In the genomic region with DNA sequence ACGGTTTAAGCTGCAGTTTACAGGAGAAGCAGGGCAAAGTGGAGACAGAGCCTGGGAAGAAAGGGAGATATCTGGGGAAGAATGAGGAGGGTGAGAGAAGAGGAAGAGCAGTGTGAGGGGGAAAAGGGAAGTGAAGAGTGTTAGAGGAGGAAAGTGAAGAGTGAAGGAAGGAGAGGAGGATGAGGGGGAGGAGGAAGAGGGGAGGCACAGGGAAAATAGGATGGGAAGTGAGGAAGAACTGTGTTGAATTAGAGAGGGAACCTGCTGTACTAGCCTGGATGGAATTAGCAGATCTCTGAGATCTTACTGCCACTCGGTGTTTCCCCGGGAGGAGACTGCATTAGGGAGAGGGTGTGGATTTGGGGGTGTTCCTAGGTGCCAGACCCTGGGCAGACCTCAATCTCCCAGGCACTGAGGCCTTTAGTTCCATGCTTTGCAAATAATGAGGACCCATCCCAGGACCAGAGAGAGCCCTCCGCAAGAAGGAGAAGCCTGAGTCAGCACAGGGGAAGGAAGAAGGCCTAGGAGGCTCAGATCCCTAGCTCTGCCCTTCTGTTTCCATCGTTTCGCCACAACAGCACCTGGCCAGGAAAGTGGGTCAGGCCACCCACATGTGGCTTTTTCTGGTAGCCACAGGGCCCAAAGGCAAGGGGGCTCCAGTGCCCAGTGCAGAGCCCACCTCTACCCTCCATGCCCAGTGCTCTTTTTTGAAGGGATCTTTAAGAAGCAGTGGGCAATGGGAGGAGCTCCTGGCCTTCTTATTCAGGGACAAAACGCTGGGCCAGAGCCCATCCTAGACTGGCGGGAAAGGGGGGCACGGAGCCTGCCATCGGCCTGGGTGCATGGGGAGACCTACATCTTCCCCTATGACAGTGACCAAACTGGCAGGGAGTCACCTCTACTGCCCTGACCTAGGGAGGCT, we compare ENCODE assay signal across 13 cellular contexts. TPM values are rescaled to one million over a fixed set of nuclear protein-coding genes. Genes with fewer than 3 reads are reported as not detected.
DNase-seq lines count a peak whose midpoint lies in the region; ATAC-seq and TF ChIP-seq lines count a peak whose summit lies in the region.
"Had no signal": no experiment of that assay in that cellular context is flagged by ENCODE, and none has a peak within 500 bp of the region (broad histone marks: within the 10 kb centered on the region; RNA-seq: fewer than 3 reads in every experiment).

No MANE protein-coding gene starts in this region.

- no peaks in the 10 kb centered on the region for H3K36me3 Mint-ChIP-seq in MCF 10A (ENCODE audit: insufficient read depth, unreplicated experiment)
- H3K36me3 Mint-ChIP-seq in naive thymus-derived CD8-positive, alpha-beta T cell = no peaks in the 10 kb centered on the region

- H3K4me1 ChIP-seq in breast epithelium (peaks cover 4 to 6% of the 10 kb centered on the region in 2 donors), ectodermal cell (ENCODE audit: control insufficient read depth, insufficient read depth, low read length) (no peaks in the 10 kb centered on the region), upper lobe of right lung (peaks cover 10% of the 10 kb centered on the region)
- H3K4me1 ChIP-seq: ascending aorta had no signal

- no peak overlapping the region for H3K27ac Mint-ChIP-seq in MCF 10A (ENCODE audit: low read depth, unreplicated experiment)
- H3K27ac Mint-ChIP-seq in naive thymus-derived CD8-positive, alpha-beta T cell = peak overlapping the region in 1 of 10 donors; percentile 52

- H3K9me3 ChIP-seq in breast epithelium (no peaks in the 10 kb centered on the region), ectodermal cell (ENCODE audit: control insufficient read depth, low read length) (no peaks in the 10 kb centered on the region), upper lobe of right lung (no peaks in the 10 kb centered on the region)
- H3K9me3 ChIP-seq: ascending aorta, tibial artery had no signal

- H3K27me3 Mint-ChIP-seq in MCF 10A (ENCODE audit: insufficient read depth, unreplicated experiment) = peaks cover 51% of the 10 kb centered on the region
- H3K27me3 Mint-ChIP-seq in naive thymus-derived CD8-positive, alpha-beta T cell = peaks cover 12 to 46% (median 41%) of the 10 kb centered on the region in 5 donors

- TF ChIP-seq POLR2A in breast epithelium (IDR thresholded peaks at IDR 0.05) = no peak

- no peaks in the 10 kb centered on the region for H3K4me1 Mint-ChIP-seq in MCF 10A (ENCODE audit: insufficient read depth, unreplicated experiment)
- peaks cover 8 to 17% (median 13%) of the 10 kb centered on the region in 4 donors for H3K4me1 Mint-ChIP-seq in naive thymus-derived CD8-positive, alpha-beta T cell

- H3K9me3 Mint-ChIP-seq in MCF 10A (ENCODE audit: unreplicated experiment) = no peaks in the 10 kb centered on the region
- no peaks in the 10 kb centered on the region for H3K9me3 Mint-ChIP-seq in naive thymus-derived CD8-positive, alpha-beta T cell

- BruUV-seq in MCF 10A (replicated peaks; lab: Mats Ljungman, UMichigan) = no TSS peak

- no peak for TF ChIP-seq CTCF in breast epithelium (IDR thresholded peaks at IDR 0.05)
- TF ChIP-seq CTCF in MCF 10A (IDR thresholded peaks at IDR 0.05; ENCODE audit: unreplicated experiment) = no peak
- TF ChIP-seq CTCF in upper lobe of right lung (IDR thresholded peaks at IDR 0.05) = no peak

- 77 to 82% methylated on average over 10 of the region's 10 CpGs for WGBS in ectodermal cell, 2 experiments

- ATAC-seq in naive thymus-derived CD8-positive, alpha-beta T cell = no peak
- ATAC-seq in upper lobe of right lung (no peak), HG03039 (IDR thresholded peaks at IDR 0.05; ENCODE audit: unreplicated experiment) (no peak)

- intact Hi-C loops in breast epithelium (cut with DNase I; ENCODE audit: low total_unique reads) (no loop called here), MCF 10A (cut with micrococcal nuclease) (no loop called here), upper lobe of right lung (cut with DNase I) (no loop called here)

- H3K4me3 ChIP-seq in breast epithelium = peak overlapping the region in 2 of 3 donors; percentile 64 to 82
- H3K4me3 ChIP-seq in ectodermal cell (ENCODE audit: insufficient read depth, low read depth, low read length) = peak overlapping the region; percentile 56
- peak overlapping the region; percentile 47 for H3K4me3 ChIP-seq in upper lobe of right lung

- H3K27me3 ChIP-seq in breast epithelium (no peaks in the 10 kb centered on the region), ectodermal cell (ENCODE audit: control insufficient read depth, insufficient read depth, low read length, poor library complexity, severe bottlenecking) (peaks cover 55% of the 10 kb centered on the region), upper lobe of right lung (peaks cover 36% of the 10 kb centered on the region)
- H3K27me3 ChIP-seq: ascending aorta had no signal

- H3K36me3 ChIP-seq in breast epithelium (no peaks in the 10 kb centered on the region), ectodermal cell (ENCODE audit: control insufficient read depth, insufficient read depth, low read length) (no peaks in the 10 kb centered on the region), upper lobe of right lung (no peaks in the 10 kb centered on the region)
- H3K36me3 ChIP-seq: ascending aorta, tibial artery had no signal

- no peak overlapping the region for H3K4me3 Mint-ChIP-seq in MCF 10A (ENCODE audit: unreplicated experiment)
- H3K4me3 Mint-ChIP-seq in naive thymus-derived CD8-positive, alpha-beta T cell = peak overlapping the region in 6 of 10 donors; percentile 19 to 73 (median 48)

- CTCF ChIA-PET in MCF 10A (lab: Yijun Ruan, JAX) = interaction anchor here (1.4 to 2.9 kb wide), 2 partner anchors 109 to 122 kb away, joined by 5 to 12 read pairs; no protein-coding TSS in a partner anchor

- H3K27ac ChIP-seq in breast epithelium (peak overlapping the region in 1 of 2 donors; percentile 52), ectodermal cell (ENCODE audit: insufficient read depth, low read depth, low read length, poor library complexity, severe bottlenecking) (no peak overlapping the region), upper lobe of right lung (no peak overlapping the region)
- H3K27ac ChIP-seq: ascending aorta, tibial artery had no signal

- POLR2A ChIA-PET in MCF 10A (lab: Yijun Ruan, JAX) = interaction anchor here (0.6 kb wide), 1 partner anchor 108 kb away, joined by 3 read pairs; no protein-coding TSS in a partner anchor
- POLR2A ChIA-PET in naive thymus-derived CD8-positive, alpha-beta T cell (lab: Charles Lee) = no interaction called here

- DNase-seq in breast epithelium (ENCODE audit: low spot score in 2 of 2) (no peak), MCF 10A (ENCODE audit: unreplicated experiment) (no peak), upper lobe of right lung (no peak), NCI-H2171 treated with DMSO at 0.1 percent for 48 hours (lab: John Stamatoyannopoulos, UW) (no peak), KG1 (lab: John Stamatoyannopoulos, UW) (no peak)
- no peak for DNase-seq in naive thymus-derived CD8-positive, alpha-beta T cell
- DNase-seq: activated effector memory CD4-positive, alpha-beta T cell treated with Interleukin-2 at 50 U/mL for 16 hours; mammary epithelial cell; NCI-H1417 had no signal

RNA-seq across cellular contexts. Expression of a gene that starts 2.0 kb away (rescaled TPM):
- total RNA-seq in breast epithelium (1 to 10 TPM in 2 of 3 donors, under 1 TPM in 1; 0.32 to 2.5 (median 2.0) TPM), MCF 10A (2022) (not detected in 2 replicates), upper lobe of right lung (3.2 TPM)
- polyA plus RNA-seq in ectodermal cell (2013, experiment 1 of 4) = 5.1 TPM
- 7.6 TPM for polyA plus RNA-seq in ectodermal cell (2013, experiment 2 of 4)
- polyA plus RNA-seq in ectodermal cell (2013, experiment 3 of 4) = 6.7 TPM
- 6.4 TPM for polyA plus RNA-seq in ectodermal cell (2013, experiment 4 of 4)
- total RNA-seq in naive thymus-derived CD8-positive, alpha-beta T cell = not detected
- under 1 TPM in 1 of 3 donors, not detected in 2; 0.03 TPM for polyA plus RNA-seq in naive thymus-derived CD8-positive, alpha-beta T cell
- polyA plus RNA-seq: mammary epithelial cell had no signal
